22 cellular contexts compared by ENCODE assay signal in genomic region chr6:90891338-90891715, GRCh38.
DNase-seq lines count a peak whose midpoint lies in the region; TF ChIP-seq lines count a peak whose summit lies in the region.
"Had no signal": no experiment of that assay in that cellular context is flagged by ENCODE, and none has a peak within 500 bp of the region (broad histone marks: within the 10 kb centered on the region; RNA-seq: fewer than 3 reads in every experiment).

No MANE protein-coding gene starts in this region.

- no peaks in the 10 kb centered on the region for H3K9me3 ChIP-seq in A673 (ENCODE audit: low read depth, low read length, poor library complexity, severe bottlenecking)
- no peaks in the 10 kb centered on the region for H3K9me3 ChIP-seq in SK-N-MC (ENCODE audit: low read depth, low read length)
- H3K9me3 ChIP-seq: BLaER1 had no signal

- no peak for TF ChIP-seq CTCF in A673 (conservative IDR thresholded peaks at IDR 0.05; ENCODE audit: low read depth, low read length)

- POLR2A ChIA-PET in A673 (lab: Charles Lee; ENCODE audit: low non-redundant PET), result no interaction called here

- CTCF ChIA-PET in A673 (lab: Charles Lee), result no interaction called here

- H3K56ac ChIP-seq in mesendoderm (ENCODE audit: low read length), result peak overlapping the region; percentile 22

- H3K27me3 ChIP-seq in A673 (replicated peaks; ENCODE audit: insufficient read depth, low read depth, low read length, poor library complexity) (no peaks in the 10 kb centered on the region), mesendoderm (ENCODE audit: insufficient read depth, low read length, poor library complexity) (no peaks in the 10 kb centered on the region)
- H3K27me3 ChIP-seq: BLaER1 had no signal

- H2BK15ac ChIP-seq in mesendoderm (replicated peaks; ENCODE audit: low read depth), result no peak overlapping the region

- H3K4me1 ChIP-seq in A673 (ENCODE audit: insufficient read depth, low read length, poor library complexity, severe bottlenecking) (peaks cover 20% of the 10 kb centered on the region), mesendoderm (ENCODE audit: control insufficient read depth, low read depth, low read length) (peaks cover 5% of the 10 kb centered on the region)
- H3K4me1 ChIP-seq: BLaER1 had no signal

- H3K9ac ChIP-seq in SK-N-MC (ENCODE audit: insufficient read length) (no peak overlapping the region), mesendoderm (ENCODE audit: low read length) (no peak overlapping the region)
- H3K9ac ChIP-seq: BLaER1 had no signal

- H4K8ac ChIP-seq in mesendoderm (ENCODE audit: low read depth, low read length), result no peak overlapping the region

- DNase-seq in A673 (ENCODE audit: low spot score), result no peak
- DNase-seq in SK-N-MC (ENCODE audit: low read depth, low spot score), result no peak
- DNase-seq in mesendoderm, result no peak
- peak; percentile 43 for DNase-seq in retina
- DNase-seq in NCI-H146 treated with DMSO at 0.1 percent for 48 hours (lab: John Stamatoyannopoulos, UW; ENCODE audit: unreplicated experiment), result no peak
- DNase-seq in central memory CD4-positive, alpha-beta T cell, result no peak
- DNase-seq in NCI-H2227 (lab: John Stamatoyannopoulos, UW; ENCODE audit: unreplicated experiment), result no peak
- DNase-seq in activated T-cell treated with anti-CD3 and anti-CD28 coated beads, Interleukin-2, amount 50 U/mL, for 1 hour, result no peak
- DNase-seq: CD4-positive, CD25-positive, alpha-beta regulatory T cell; DMS153; DND-41; HCEC 1CT; NCI-H1092 treated with DMSO at 0.1 percent for 48 hours; NCI-H1436 treated with DMSO at 0.1 percent for 48 hours; NCI-H1930; NCI-H2107; NCI-H446 treated with DMSO at 0.1 percent for 48 hours; NCI-H526 treated with DMSO at 0.1 percent for 48 hours; SHP77 treated with DMSO at 0.1 percent for 48 hours had no signal

- no peak overlapping the region for H2AK5ac ChIP-seq in mesendoderm (ENCODE audit: low read length)

- intact Hi-C loops in A673 (cut with micrococcal nuclease; ENCODE audit: unreplicated experiment), result no loop called here

- no peak overlapping the region for H2BK120ac ChIP-seq in mesendoderm (ENCODE audit: low read depth, low read length)

- H3K23ac ChIP-seq in mesendoderm (ENCODE audit: low read length), result no peak overlapping the region

- no peaks in the 10 kb centered on the region for H3K79me1 ChIP-seq in mesendoderm (ENCODE audit: low read length)

- H3K36me3 ChIP-seq in A673 (ENCODE audit: insufficient read depth, low read length, poor library complexity, severe bottlenecking), result no peaks in the 10 kb centered on the region
- H3K36me3 ChIP-seq in SK-N-MC (ENCODE audit: insufficient read depth, low read length), result no peaks in the 10 kb centered on the region
- no peaks in the 10 kb centered on the region for H3K36me3 ChIP-seq in mesendoderm (ENCODE audit: control insufficient read depth, insufficient read depth, low read length)
- H3K36me3 ChIP-seq: BLaER1 had no signal

- H3K27ac ChIP-seq in A673 (ENCODE audit: low read depth, low read length, poor library complexity, severe bottlenecking) (no peak overlapping the region), SK-N-MC (no peak overlapping the region), mesendoderm (ENCODE audit: low read depth, low read length) (no peak overlapping the region)
- H3K27ac ChIP-seq: 22Rv1, BLaER1, HL-60 had no signal

- H3K4me3 ChIP-seq in A673 (ENCODE audit: low read depth, low read length, poor library complexity, severe bottlenecking), result peak overlapping the region; percentile 3
- H3K4me3 ChIP-seq in SK-N-MC, result peak overlapping the region; percentile 33
- H3K4me3 ChIP-seq in mesendoderm (ENCODE audit: low read length), result no peak overlapping the region
- H3K4me3 ChIP-seq: BLaER1 had no signal

- no peak overlapping the region for H3K4ac ChIP-seq in mesendoderm (ENCODE audit: low read depth, low read length)

- no peak overlapping the region for H3K18ac ChIP-seq in mesendoderm (ENCODE audit: low read length)

- no CpG with 5 or more reads among the region's 5 CpGs for WGBS in mesendoderm (ENCODE audit: extremely low coverage, insufficient coverage, low lambda C conversion rate)

- no TSS peak for BruUV-seq in A673 (replicated peaks; lab: Mats Ljungman, UMichigan)

- H2BK5ac ChIP-seq in mesendoderm (ENCODE audit: low read length), result no peak overlapping the region

- no peaks in the 10 kb centered on the region for H3K79me2 ChIP-seq in mesendoderm (ENCODE audit: control insufficient read depth, insufficient read depth, low read length)

- no peak overlapping the region for H4K5ac ChIP-seq in mesendoderm (ENCODE audit: low read length)

- no peak overlapping the region for H3K4me2 ChIP-seq in mesendoderm (ENCODE audit: low read length)
- H3K4me2 ChIP-seq: BLaER1 had no signal
